8 cellular contexts compared by ENCODE assay signal in the genomic region with DNA sequence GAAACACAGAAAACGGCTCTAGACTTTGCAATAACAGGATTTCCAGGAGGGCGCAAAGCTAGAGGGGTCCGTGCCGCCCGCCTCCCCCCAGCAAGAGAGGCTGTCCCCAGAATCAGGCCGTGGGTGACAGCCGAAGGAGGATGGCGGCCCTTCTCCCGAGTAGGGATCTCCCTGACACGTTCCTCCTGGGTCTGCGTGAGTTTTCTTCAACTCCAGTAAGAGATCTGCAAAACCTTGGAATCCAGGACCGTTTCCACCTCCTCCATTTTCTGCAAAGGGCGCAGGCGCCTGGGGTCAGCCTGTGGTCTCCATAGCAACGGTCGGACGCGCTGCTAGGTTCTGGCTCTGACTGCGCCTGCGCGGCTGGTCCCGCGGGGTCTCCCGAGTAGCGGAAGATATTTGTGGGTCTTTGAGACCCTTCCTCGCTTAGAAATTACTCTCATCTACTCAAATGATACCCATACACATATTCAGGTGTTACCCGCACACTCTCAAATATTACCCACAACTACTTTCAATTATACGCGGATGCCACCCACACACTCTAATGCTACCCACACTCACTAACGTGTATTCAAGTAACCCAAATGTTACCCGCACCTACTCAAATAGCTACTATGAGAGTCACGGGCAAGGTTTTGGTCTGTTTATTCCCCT.
A peak's percentile ranks its signal among the peaks of the same experiment; 100 is the strongest.
DNase-seq lines count a peak whose midpoint lies in the region; ATAC-seq and TF ChIP-seq lines count a peak whose summit lies in the region.

No MANE protein-coding gene starts in this region.

- no peaks in the 10 kb centered on the region for H3K9me2 ChIP-seq in MM.1S (replicated peaks; ENCODE audit: insufficient read depth, low read length)

- H3K27me3 ChIP-seq in MM.1S (replicated peaks; ENCODE audit: insufficient read depth, low read length): peaks cover 87% of the 10 kb centered on the region

- no peak overlapping the region for H3K27ac ChIP-seq in MM.1S (ENCODE audit: low read length)

- no peak for ATAC-seq in GM21515 (IDR thresholded peaks at IDR 0.05; ENCODE audit: unreplicated experiment)

- H3K4me1 ChIP-seq in MM.1S (ENCODE audit: low read length): peaks cover 4% of the 10 kb centered on the region; the same call in 1 of the 2 replicates

- H4K20me1 ChIP-seq in MM.1S (ENCODE audit: insufficient read depth, low read length): no peaks in the 10 kb centered on the region

- TF ChIP-seq CTCF in MM.1S (IDR thresholded peaks at IDR 0.05; ENCODE audit: low read length): no peak

- peak; percentile 54 for DNase-seq in activated CD4-positive, alpha-beta T cell treated with anti-CD3 and anti-CD28 coated beads for 48 hours
- DNase-seq in activated CD4-positive, alpha-beta T cell treated with anti-CD3 and anti-CD28 coated beads for 4 hours: no peak
- DNase-seq in NCI-H526 treated with DMSO at 0.1 percent for 48 hours (lab: John Stamatoyannopoulos, UW): peak; percentile 72
- peak; percentile 91 for DNase-seq in astrocyte of the hippocampus (ENCODE audit: low read depth, low spot score)
- peak; percentile 90 for DNase-seq in retina
- no peak for DNase-seq in MM.1S

- no peaks in the 10 kb centered on the region for H3K9me3 ChIP-seq in MM.1S (replicated peaks; ENCODE audit: insufficient read depth, low read length)

- no peak overlapping the region for H2AFZ ChIP-seq in MM.1S (ENCODE audit: low read length)

- H3K4me3 ChIP-seq in iPS-11a (ENCODE audit: low read depth, low read length): peak overlapping the region; percentile 76
- no peak overlapping the region for H3K4me3 ChIP-seq in MM.1S (ENCODE audit: low read length)

- H3F3A ChIP-seq in MM.1S (ENCODE audit: insufficient read depth, low read length): no peaks in the 10 kb centered on the region

- no peaks in the 10 kb centered on the region for H3K79me2 ChIP-seq in MM.1S (ENCODE audit: low read length)

- H3K36me3 ChIP-seq in MM.1S (replicated peaks; ENCODE audit: insufficient read depth, low read length): no peaks in the 10 kb centered on the region

- H3K9ac ChIP-seq in MM.1S (ENCODE audit: low read length): no peak overlapping the region

- H3K4me2 ChIP-seq in MM.1S (ENCODE audit: low read depth, low read length): no peak overlapping the region

Comparison
In these comparisons a context has a peak if more than half of its experiments do, and no peak if none do; other contexts are left out.
1. DNase-seq: peak in activated CD4-positive, alpha-beta T cell treated with anti-CD3 and anti-CD28 coated beads for 48 hours (single experiment), NCI-H526 treated with DMSO at 0.1 percent for 48 hours (single experiment), astrocyte of the hippocampus (single experiment) and retina (single experiment); none in activated CD4-positive, alpha-beta T cell treated with anti-CD3 and anti-CD28 coated beads for 4 hours (0 of 2) and MM.1S (single experiment).